ENCODE assay signal across 8 cellular contexts in the genomic region with DNA sequence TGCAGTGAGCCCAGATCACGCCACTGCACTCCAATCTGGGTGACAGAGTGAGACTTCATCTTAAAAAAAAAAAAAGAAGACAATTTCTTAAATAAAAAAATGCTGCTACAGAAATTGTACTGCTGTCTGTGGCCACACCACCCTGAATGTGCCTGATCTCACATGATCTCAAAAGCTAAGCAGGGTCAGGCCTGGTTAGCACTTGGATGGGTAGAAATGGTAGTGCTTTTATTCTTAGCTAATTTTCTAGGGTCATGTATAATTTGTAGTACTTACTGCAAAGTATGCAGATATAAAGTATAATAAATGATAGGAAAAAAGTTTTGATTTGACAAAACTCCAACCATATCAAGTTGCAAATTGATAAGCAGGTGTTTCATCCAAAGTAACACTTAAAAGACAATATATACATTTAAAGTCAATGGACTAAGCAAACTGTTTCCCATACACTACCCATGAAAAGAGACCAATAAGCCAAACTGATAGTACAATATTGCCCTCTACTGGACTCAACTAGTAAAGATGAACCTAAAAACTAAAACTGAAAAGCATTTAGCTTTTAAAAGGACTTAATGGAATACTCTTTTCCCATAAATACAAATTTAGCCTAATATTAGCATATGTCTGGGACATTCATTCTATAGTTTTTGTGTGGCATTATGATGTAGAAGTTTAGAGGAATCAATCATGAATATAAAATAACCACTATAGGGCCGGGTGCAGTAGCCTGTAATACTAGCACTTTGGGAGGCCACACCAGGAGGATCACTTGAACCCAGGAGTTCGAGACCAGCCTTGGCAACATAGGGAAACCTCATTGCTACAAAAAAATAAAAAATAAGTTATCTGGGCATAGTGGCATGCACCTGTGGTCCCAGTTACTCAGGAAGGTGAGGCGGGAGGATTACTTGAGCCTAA. TPM values are rescaled to one million over a fixed set of nuclear protein-coding genes. Genes with fewer than 3 reads are reported as not detected.
DNase-seq lines count a peak whose midpoint lies in the region; ATAC-seq, FAIRE-seq and TF ChIP-seq lines count a peak whose summit lies in the region.

No MANE protein-coding gene starts in this region.

- H3K9me3 Mint-ChIP-seq in neural crest cell = no peaks in the 10 kb centered on the region

- no peaks in the 10 kb centered on the region for H3K36me3 Mint-ChIP-seq in neural crest cell (ENCODE audit: low read depth)

- no peaks in the 10 kb centered on the region for H4K20me1 ChIP-seq in endothelial cell of umbilical vein (replicated peaks; ENCODE audit: control insufficient read depth, extremely low read depth, insufficient read depth, low read length)

- no peak overlapping the region for H3K4me2 ChIP-seq in endothelial cell of umbilical vein (ENCODE audit: insufficient read depth, low read length)

- CTCF ChIA-PET in GM10248 (lab: Yijun Ruan, JAX) (interaction anchor here (0.6 to 10.8 kb wide), 58 partner anchors 8 to 355 kb away, joined by 3 to 132 read pairs (median 5); partner anchors contain the start of genes PAPOLG, PEX13, PUS10 and REL), endothelial cell of umbilical vein (lab: Charles Lee) (interaction anchor here (0.6 to 5.2 kb wide), 65 partner anchors 8 to 438 kb away, joined by 3 to 173 read pairs (median 5); partner anchors contain the start of genes PAPOLG and REL)

- H3K4me1 Mint-ChIP-seq in neural crest cell = no peaks in the 10 kb centered on the region

- intact Hi-C loops in endothelial cell of umbilical vein (cut with micrococcal nuclease) = loop anchor here (1.0 to 5.0 kb wide), 4 partner anchors 117 to 292 kb away; partner anchors contain the start of gene REL

- H3K9ac ChIP-seq in endothelial cell of umbilical vein (replicated peaks; ENCODE audit: extremely low read depth, insufficient read depth, low read length) = no peak overlapping the region

- no peak for FAIRE-seq in endothelial cell of umbilical vein (lab: Jason Lieb, UNC)

- TF ChIP-seq CTCF in GM10248 (IDR thresholded peaks at IDR 0.05; ENCODE audit: control extremely low read depth, extremely low read depth, low read depth, missing control alignments) (peak; percentile 49), Peyer's patch (IDR thresholded peaks at IDR 0.05) (peak; percentile 29 to 82 (median 72)), endothelial cell of umbilical vein (IDR thresholded peaks at IDR 0.05; ENCODE audit: extremely low read depth in 1 of 2, insufficient read depth in 1 of 2, low read depth in 1 of 2, low read length in 2 of 2) (peak; percentile 20 to 37), neural crest cell (conservative IDR thresholded peaks at IDR 0.05) (peak; percentile 83)

- no peak for TF ChIP-seq POLR2A in Peyer's patch (IDR thresholded peaks at IDR 0.05)
- no peak for TF ChIP-seq POLR2A in endothelial cell of umbilical vein (IDR thresholded peaks at IDR 0.05; ENCODE audit: low read depth, low read length)

- H3K4me1 ChIP-seq in Peyer's patch = no peaks in the 10 kb centered on the region
- H3K4me1 ChIP-seq in endothelial cell of umbilical vein (ENCODE audit: control insufficient read depth, extremely low read depth, insufficient read depth, low read length) = no peaks in the 10 kb centered on the region

- H3K36me3 ChIP-seq in Peyer's patch (no peaks in the 10 kb centered on the region), endothelial cell of umbilical vein (ENCODE audit: control insufficient read depth in 2 of 2, extremely low read depth in 1 of 2, insufficient read depth in 2 of 2, low read length in 2 of 2) (no peaks in the 10 kb centered on the region)

- H3K4me3 Mint-ChIP-seq in neural crest cell = no peak overlapping the region

- no peak overlapping the region for H3K27ac Mint-ChIP-seq in neural crest cell (ENCODE audit: unreplicated experiment)

- no peak for ATAC-seq in GM21423 (IDR thresholded peaks at IDR 0.05; ENCODE audit: unreplicated experiment)

- H3K79me2 ChIP-seq in endothelial cell of umbilical vein (ENCODE audit: control insufficient read depth, insufficient read depth, low read length) = no peaks in the 10 kb centered on the region

- no peaks in the 10 kb centered on the region for H3K9me3 ChIP-seq in Peyer's patch
- no peaks in the 10 kb centered on the region for H3K9me3 ChIP-seq in endothelial cell of umbilical vein (replicated peaks; ENCODE audit: control insufficient read depth, insufficient read depth, low read length)

- DNase-seq in 8988T = peak; percentile 22
- peak; percentile 54 for DNase-seq in GM10248 (ENCODE audit: extremely low spot score)
- DNase-seq in LHCN-M2 (ENCODE audit: low read depth) = peak; percentile 44
- no peak for DNase-seq in Peyer's patch
- DNase-seq in endothelial cell of umbilical vein (ENCODE audit: low read depth, low spot score) = peak; percentile 70
- DNase-seq in neural crest cell (ENCODE audit: low read depth, low spot score) = no peak
- DNase-seq in stimulated activated CD4-positive, alpha-beta T cell treated with anti-CD3 and anti-CD28 coated beads, Interleukin-15, amount 100 ng/mL, for 24 hours = no peak

- dilution Hi-C loops in endothelial cell of umbilical vein (cut with MboI; ENCODE audit: extremely low pct_ligation_motif_present, low sequenced_read_pairs) = no loop called here

- no TSS peak for BruUV-seq in endothelial cell of umbilical vein (replicated peaks; lab: Mats Ljungman, UMichigan)

- H3K27me3 Mint-ChIP-seq in neural crest cell (ENCODE audit: low read depth) = no peaks in the 10 kb centered on the region

- H3K27me3 ChIP-seq in Peyer's patch (no peaks in the 10 kb centered on the region), endothelial cell of umbilical vein (ENCODE audit: control insufficient read depth in 2 of 2, insufficient read depth in 2 of 2, low read length in 2 of 2) (no peaks in the 10 kb centered on the region)

- no peaks in the 10 kb centered on the region for H3K9me1 ChIP-seq in endothelial cell of umbilical vein (replicated peaks; ENCODE audit: control insufficient read depth, extremely low read depth, insufficient read depth, low read length)

- no peak overlapping the region for H3K4me3 ChIP-seq in Peyer's patch
- no peak overlapping the region for H3K4me3 ChIP-seq in endothelial cell of umbilical vein (replicated peaks in 1 of 3; ENCODE audit: insufficient read depth in 1 of 3, low read depth in 1 of 3, low read length in 3 of 3)

- no peak overlapping the region for H2AFZ ChIP-seq in endothelial cell of umbilical vein (ENCODE audit: low read depth, low read length)

- no peak overlapping the region for H3K27ac ChIP-seq in Peyer's patch
- no peak overlapping the region for H3K27ac ChIP-seq in endothelial cell of umbilical vein (ENCODE audit: insufficient read depth, low read depth, low read length)

- POLR2A ChIA-PET in GM10248 (lab: Yijun Ruan, JAX) (interaction anchor here (0.6 to 0.7 kb wide), 2 partner anchors 86 to 89 kb away, joined by 4 to 6 read pairs; no protein-coding TSS in a partner anchor), endothelial cell of umbilical vein (lab: Charles Lee) (no interaction called here)

TF ChIP-seq in endothelial cell of umbilical vein, 7 proteins besides CTCF, POLR2A, EP300 and RAD21:
- no peak for TF ChIP-seq MYC (IDR thresholded peaks at IDR 0.05; ENCODE audit: low read depth, low read length)
- TF ChIP-seq GATA2 (IDR thresholded peaks at IDR 0.05; ENCODE audit: insufficient read depth, insufficient read length, low read depth, low read length) = no peak
- no peak for TF ChIP-seq JUN (IDR thresholded peaks at IDR 0.05; ENCODE audit: borderline replicate concordance, insufficient read depth, insufficient read length, low read depth)
- TF ChIP-seq EZH2 (IDR thresholded peaks at IDR 0.05; ENCODE audit: borderline replicate concordance, low read depth, low read length, severe bottlenecking) = no peak
- no peak for TF ChIP-seq FOS (IDR thresholded peaks at IDR 0.05; ENCODE audit: borderline replicate concordance, insufficient read depth, low read length)

RNA-seq across cellular contexts. Expression of gene PEX13, which starts 18.6 kb away (rescaled TPM):
- 42.2 and 46.8 TPM in 2 replicates for total RNA-seq in LHCN-M2 (2014; rRNA removed)
- 6.4 TPM for polyA plus RNA-seq in LHCN-M2 (2012)
- 10 to 100 TPM; 28.1 to 49.7 (median 34.1) TPM for total RNA-seq in Peyer's patch
- 21.0 and 25.0 TPM in 2 replicates for total RNA-seq in endothelial cell of umbilical vein
- polyA plus RNA-seq in endothelial cell of umbilical vein = 15.7 and 18.0 TPM in 2 replicates
- polyA plus RNA-seq in endothelial cell of umbilical vein (2011; cell fraction: cytosol; rRNA removed) = 12.0 and 14.7 TPM in 2 replicates
- 10.7 and 11.1 TPM in 2 replicates for polyA plus RNA-seq in endothelial cell of umbilical vein (2011; cell fraction: nucleus; rRNA removed)
- 13.6 and 16.0 TPM in 2 replicates for polyA plus RNA-seq in endothelial cell of umbilical vein (2012)
- 56.7 and 58.5 TPM in 2 replicates for polyA minus RNA-seq in endothelial cell of umbilical vein
- 10.1 TPM for polyA minus RNA-seq in endothelial cell of umbilical vein (2011; cell fraction: cytosol; rRNA and poly(A)+ RNA removed)
- polyA minus RNA-seq in endothelial cell of umbilical vein (2011; cell fraction: nucleus; rRNA and poly(A)+ RNA removed) = 20.0 and 31.4 TPM in 2 replicates
- 25.2 and 26.9 TPM in 2 replicates for total RNA-seq in neural crest cell

RNA-seq across cellular contexts. Expression of gene PUS10, which starts 19.2 kb away (rescaled TPM):
- total RNA-seq in LHCN-M2 (2014; rRNA removed) = 4.1 and 5.2 TPM in 2 replicates
- polyA plus RNA-seq in LHCN-M2 (2012) = 1.7 TPM
- 10 to 100 TPM; 11.6 to 33.5 (median 23.1) TPM for total RNA-seq in Peyer's patch
- 6.5 and 10.3 TPM in 2 replicates for total RNA-seq in endothelial cell of umbilical vein
- polyA plus RNA-seq in endothelial cell of umbilical vein = 2.7 and 3.7 TPM in 2 replicates
- 4.6 and 4.7 TPM in 2 replicates for polyA plus RNA-seq in endothelial cell of umbilical vein (2011; cell fraction: cytosol; rRNA removed)
- polyA plus RNA-seq in endothelial cell of umbilical vein (2011; cell fraction: nucleus; rRNA removed) = 11.1 and 12.6 TPM in 2 replicates
- polyA plus RNA-seq in endothelial cell of umbilical vein (2012) = 7.5 and 9.9 TPM in 2 replicates
- 4.8 and 5.5 TPM in 2 replicates for polyA minus RNA-seq in endothelial cell of umbilical vein
- polyA minus RNA-seq in endothelial cell of umbilical vein (2011; cell fraction: cytosol; rRNA and poly(A)+ RNA removed) = 1.9 TPM
- polyA minus RNA-seq in endothelial cell of umbilical vein (2011; cell fraction: nucleus; rRNA and poly(A)+ RNA removed) = 13.8 and 17.6 TPM in 2 replicates
- total RNA-seq in neural crest cell = 4.6 and 5.0 TPM in 2 replicates

Comparison
In these comparisons a context has a peak if more than half of its experiments do, and no peak if none do; other contexts are left out.
1. DNase-seq: peak in 8988T (single experiment), GM10248 (single experiment), LHCN-M2 (single experiment) and endothelial cell of umbilical vein (single experiment); none in Peyer's patch (0 of 3), neural crest cell (single experiment) and stimulated activated CD4-positive, alpha-beta T cell treated with anti-CD3 and anti-CD28 coated beads, Interleukin-15, amount 100 ng/mL, for 24 hours (single experiment).
2. CTCF ChIP-seq: peak in every context shown above with its lines; median percentile 83 in neural crest cell; 72 in Peyer's patch; 49 in GM10248; 28 in endothelial cell of umbilical vein.